Comparison of ENCODE assay signal across 1 cellular context in genomic region chr3:50237133-50237651, GRCh38.
TF ChIP-seq lines count a peak whose summit lies in the region.

No MANE protein-coding gene starts in this region.

TF ChIP-seq in endothelial cell of umbilical vein, 7 proteins besides CTCF, POLR2A, EP300 and RAD21 (continued from another document):
- TF ChIP-seq FOS (IDR thresholded peaks at IDR 0.05; ENCODE audit: borderline replicate concordance, insufficient read depth, low read length) (no peak), EZH2 (IDR thresholded peaks at IDR 0.05; ENCODE audit: borderline replicate concordance, low read depth, low read length, severe bottlenecking) (no peak), MYC (IDR thresholded peaks at IDR 0.05; ENCODE audit: low read depth, low read length) (no peak), JUN (IDR thresholded peaks at IDR 0.05; ENCODE audit: borderline replicate concordance, insufficient read depth, insufficient read length, low read depth) (no peak)
- TF ChIP-seq, protein P1, sequence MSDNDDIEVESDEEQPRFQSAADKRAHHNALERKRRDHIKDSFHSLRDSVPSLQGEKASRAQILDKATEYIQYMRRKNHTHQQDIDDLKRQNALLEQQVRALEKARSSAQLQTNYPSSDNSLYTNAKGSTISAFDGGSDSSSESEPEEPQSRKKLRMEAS (IDR thresholded peaks at IDR 0.05; ENCODE audit: insufficient read depth, insufficient read length) = no peak
TF ChIP-seq in endothelial cell of umbilical vein: peak in this region for 0.
